9 cellular contexts compared by ENCODE assay signal in the genomic region with DNA sequence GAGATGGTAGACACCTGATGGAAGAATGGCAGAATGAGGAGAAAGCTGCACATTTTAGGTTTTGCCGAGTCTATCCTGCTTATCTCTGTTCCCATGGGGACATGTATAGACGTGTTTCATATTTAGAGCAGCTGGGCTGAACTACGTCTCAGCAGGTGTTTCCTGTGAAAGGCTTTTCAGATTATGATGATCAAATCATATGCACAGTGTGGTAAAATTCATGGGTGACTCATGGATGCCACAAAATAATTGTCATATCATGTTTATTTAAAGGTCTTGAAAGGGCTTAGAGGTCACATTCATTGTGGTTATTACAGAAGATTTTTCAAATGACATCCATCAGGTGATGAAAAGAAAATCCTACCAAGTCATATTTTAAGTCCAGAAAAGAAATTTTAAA.
DNase-seq lines count a peak whose midpoint lies in the region; ATAC-seq and TF ChIP-seq lines count a peak whose summit lies in the region.
"Had no signal": no experiment of that assay in that cellular context is flagged by ENCODE, and none has a peak within 500 bp of the region (broad histone marks: within the 10 kb centered on the region; RNA-seq: fewer than 3 reads in every experiment).

No MANE protein-coding gene starts in this region.

- peak; percentile 13 for DNase-seq in BE2C
- DNase-seq in SW480 (ENCODE audit: low spot score), result peak; percentile 82
- peak; percentile 62 for DNase-seq in non-pigmented ciliary epithelial cell (ENCODE audit: low read depth)
- DNase-seq in stimulated activated CD8-positive, alpha-beta memory T cell treated with anti-CD3 and anti-CD28 coated beads, Interleukin-4, amount 100 ng/mL, for 48 hours, result no peak
- no peak for DNase-seq in stimulated activated CD4-positive, alpha-beta T cell treated with anti-CD3 and anti-CD28 coated beads, Interleukin-2, amount 100 ng/mL, for 24 hours
- DNase-seq in body of pancreas, result no peak

- intact Hi-C loops in body of pancreas (cut with DNase I), result no loop called here

- ATAC-seq in GM18873 (IDR thresholded peaks at IDR 0.05; ENCODE audit: low FRiP score, unreplicated experiment) (peak; percentile 70), HG03066 (IDR thresholded peaks at IDR 0.05; ENCODE audit: low read depth, unreplicated experiment) (peak; percentile 88), body of pancreas (no peak)

- WGBS in body of pancreas, 2 donors, result 48 to 50% methylated on average over 3 of the region's 3 CpGs

- no peak for TF ChIP-seq CTCF in BE2C (IDR thresholded peaks at IDR 0.05; ENCODE audit: low read depth, low read length)
- no peak for TF ChIP-seq CTCF in body of pancreas (IDR thresholded peaks at IDR 0.05)

- H3K4me3 ChIP-seq in BE2C (ENCODE audit: low read depth, low read length) (no peak overlapping the region), body of pancreas (no peak overlapping the region)
- H3K4me3 ChIP-seq: skin epidermis had no signal

- H3K9me3 ChIP-seq in BE2C (no peaks in the 10 kb centered on the region), body of pancreas (no peaks in the 10 kb centered on the region)

- H3K27me3 ChIP-seq in BE2C, result no peaks in the 10 kb centered on the region
- no peaks in the 10 kb centered on the region for H3K27me3 ChIP-seq in body of pancreas

- H3K36me3 ChIP-seq in BE2C, result no peaks in the 10 kb centered on the region
- H3K36me3 ChIP-seq in body of pancreas (replicated peaks in 1 of 2; ENCODE audit: insufficient read depth in 1 of 2, low read depth in 2 of 2), result no peaks in the 10 kb centered on the region

- H3K4me1 ChIP-seq in BE2C (peaks cover 28% of the 10 kb centered on the region), body of pancreas (peaks cover 7% of the 10 kb centered on the region)

- no peak overlapping the region for H3K27ac ChIP-seq in body of pancreas

- TF ChIP-seq POLR2A in body of pancreas (IDR thresholded peaks at IDR 0.05), result no peak

Comparison
In these comparisons a context has a peak if more than half of its experiments do, and no peak if none do; other contexts are left out.
1. DNase-seq: peak in BE2C (single experiment), SW480 (single experiment) and non-pigmented ciliary epithelial cell (single experiment); none in stimulated activated CD8-positive, alpha-beta memory T cell treated with anti-CD3 and anti-CD28 coated beads, Interleukin-4, amount 100 ng/mL, for 48 hours (single experiment), stimulated activated CD4-positive, alpha-beta T cell treated with anti-CD3 and anti-CD28 coated beads, Interleukin-2, amount 100 ng/mL, for 24 hours (0 of 2) and body of pancreas (0 of 4).